ENCODE assay signal across 9 cellular contexts in the genomic region with DNA sequence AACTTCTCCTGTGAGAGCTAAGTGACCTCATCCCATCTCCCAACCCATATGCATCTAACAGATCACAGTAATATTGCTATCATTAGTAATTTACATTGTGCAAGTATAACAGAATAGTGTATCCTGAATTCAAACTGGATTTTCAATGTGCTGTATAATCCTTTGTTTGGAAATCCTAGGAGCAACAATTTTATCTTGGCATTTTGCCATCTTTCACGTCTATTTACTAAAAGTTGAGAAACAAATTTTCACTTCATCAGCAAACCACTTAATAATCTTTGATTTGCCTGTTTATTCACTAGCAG. TPM values are rescaled to one million over a fixed set of nuclear protein-coding genes. Genes with fewer than 3 reads are reported as not detected.
A peak's percentile ranks its signal among the peaks of the same experiment; 100 is the strongest.
DNase-seq lines count a peak whose midpoint lies in the region; ATAC-seq and TF ChIP-seq lines count a peak whose summit lies in the region.
"Had no signal": no experiment of that assay in that cellular context is flagged by ENCODE, and none has a peak within 500 bp of the region (broad histone marks: within the 10 kb centered on the region; RNA-seq: fewer than 3 reads in every experiment).

No MANE protein-coding gene starts in this region.

- H3K27me3 Mint-ChIP-seq in MCF 10A (ENCODE audit: insufficient read depth, unreplicated experiment), result no peaks in the 10 kb centered on the region

- peak; percentile 27 for DNase-seq in EH (ENCODE audit: low read depth)
- peak; percentile 25 for DNase-seq in MCF 10A (ENCODE audit: unreplicated experiment)
- no peak for DNase-seq in foreskin keratinocyte

- no peaks in the 10 kb centered on the region for H3K36me3 ChIP-seq in HUES6 (ENCODE audit: control insufficient read depth, insufficient read depth, low read length)
- no peaks in the 10 kb centered on the region for H3K36me3 ChIP-seq in neural cell (ENCODE audit: insufficient read depth, low read length)

- no peak for ATAC-seq in foreskin keratinocyte
- no peak for ATAC-seq in GM18867 (IDR thresholded peaks at IDR 0.05; ENCODE audit: unreplicated experiment)
- no peak for ATAC-seq in GM19324 (IDR thresholded peaks at IDR 0.05; ENCODE audit: low FRiP score, unreplicated experiment)
- no peak for ATAC-seq in HG03520 (IDR thresholded peaks at IDR 0.05; ENCODE audit: unreplicated experiment)

- peak overlapping the region; percentile 62 for H3K4me2 ChIP-seq in neural cell (ENCODE audit: low read length)

- POLR2A ChIA-PET in MCF 10A (lab: Yijun Ruan, JAX), result interaction anchor here (0.6 to 6.6 kb wide), 13 partner anchors 10 to 508 kb away, joined by 3 to 73 read pairs (median 3); a partner anchor contains a TSS

- peak overlapping the region; percentile 82 for H3K4me3 Mint-ChIP-seq in MCF 10A (ENCODE audit: unreplicated experiment)
- H3K4me3 Mint-ChIP-seq: memory B cell had no signal

- H3K27ac ChIP-seq in HUES6 (ENCODE audit: low read depth, low read length), result no peak overlapping the region
- no peak overlapping the region for H3K27ac ChIP-seq in neural cell (ENCODE audit: low read length)
- no peak overlapping the region for H3K27ac ChIP-seq in foreskin keratinocyte

- no peaks in the 10 kb centered on the region for H3K9me3 Mint-ChIP-seq in MCF 10A (ENCODE audit: unreplicated experiment)

- BruUV-seq in MCF 10A (replicated peaks; lab: Mats Ljungman, UMichigan), result no TSS peak

- H4K20me1 ChIP-seq in neural cell (ENCODE audit: insufficient read depth), result peaks cover 8% of the 10 kb centered on the region

- TF ChIP-seq EP300 in neural cell (conservative IDR thresholded peaks at IDR 0.05; ENCODE audit: poor library complexity, severe bottlenecking), result no peak

- peak overlapping the region; percentile 94 for H3K27ac Mint-ChIP-seq in MCF 10A (ENCODE audit: low read depth, unreplicated experiment)
- H3K27ac Mint-ChIP-seq: memory B cell had no signal

- H3K9ac ChIP-seq in HUES6 (ENCODE audit: low read length), result peak overlapping the region; percentile 34
- no peak overlapping the region for H3K9ac ChIP-seq in neural cell (ENCODE audit: low read length)

- H3K9me3 ChIP-seq in HUES6 (ENCODE audit: control insufficient read depth, insufficient read depth, low read depth, low read length) (no peaks in the 10 kb centered on the region), neural cell (ENCODE audit: low read length) (no peaks in the 10 kb centered on the region)

- no peaks in the 10 kb centered on the region for H3K9me2 ChIP-seq in neural cell (ENCODE audit: insufficient read depth, low read length)

- TF ChIP-seq CTCF in MCF 10A (IDR thresholded peaks at IDR 0.05; ENCODE audit: unreplicated experiment), result no peak
- TF ChIP-seq CTCF in neural cell (IDR thresholded peaks at IDR 0.05; ENCODE audit: poor library complexity, severe bottlenecking), result no peak
- no peak for TF ChIP-seq CTCF in foreskin keratinocyte (conservative IDR thresholded peaks at IDR 0.05)

- peaks cover 34% of the 10 kb centered on the region for H3K4me1 Mint-ChIP-seq in MCF 10A (ENCODE audit: insufficient read depth, unreplicated experiment)

- H3K4me3 ChIP-seq in HUES6 (ENCODE audit: low read depth, low read length), result peak overlapping the region; percentile 95
- H3K4me3 ChIP-seq in neural cell (ENCODE audit: low read length), result peak overlapping the region; percentile 87

- H2AFZ ChIP-seq in neural cell (ENCODE audit: low read depth, low read length), result no peak overlapping the region

- no peak for TF ChIP-seq RAD21 in neural cell (conservative IDR thresholded peaks at IDR 0.05)

- peaks cover 3% of the 10 kb centered on the region for H3F3A ChIP-seq in neural cell (ENCODE audit: insufficient read depth, low read length, poor library complexity, severe bottlenecking)

- H3K36me3 Mint-ChIP-seq in MCF 10A (ENCODE audit: insufficient read depth, unreplicated experiment), result peaks cover 5% of the 10 kb centered on the region
- H3K36me3 Mint-ChIP-seq: memory B cell had no signal

- peaks cover 33% of the 10 kb centered on the region for H3K4me1 ChIP-seq in HUES6 (ENCODE audit: control insufficient read depth, insufficient read depth, low read length)
- peaks cover 16% of the 10 kb centered on the region for H3K4me1 ChIP-seq in foreskin keratinocyte

- peaks cover 78% of the 10 kb centered on the region for H3K79me2 ChIP-seq in neural cell (replicated peaks; ENCODE audit: insufficient read depth, low read length)

- intact Hi-C loops in MCF 10A (cut with micrococcal nuclease), result no loop called here

- H3K27me3 ChIP-seq in HUES6 (ENCODE audit: control insufficient read depth, insufficient read depth, low read length), result no peaks in the 10 kb centered on the region
- no peaks in the 10 kb centered on the region for H3K27me3 ChIP-seq in neural cell (ENCODE audit: insufficient read depth, low read depth, low read length)
- no peaks in the 10 kb centered on the region for H3K27me3 ChIP-seq in foreskin keratinocyte

- CTCF ChIA-PET in MCF 10A (lab: Yijun Ruan, JAX), result interaction anchor here (0.8 to 9.8 kb wide), 7 partner anchors 10 to 630 kb away, joined by 3 to 85 read pairs (median 3); no protein-coding TSS in a partner anchor

TF ChIP-seq in neural cell, 6 proteins besides CTCF, POLR2A, EP300 and RAD21:
- TF ChIP-seq SMC3 (conservative IDR thresholded peaks at IDR 0.05; ENCODE audit: poor library complexity), result no peak
- TF ChIP-seq MXI1 (conservative IDR thresholded peaks at IDR 0.05; ENCODE audit: poor library complexity, severe bottlenecking), result no peak
- no peak for TF ChIP-seq TAF1 (IDR thresholded peaks at IDR 0.05; ENCODE audit: low read depth)
- no peak for TF ChIP-seq EZH2 (IDR thresholded peaks at IDR 0.05; ENCODE audit: borderline replicate concordance, insufficient read depth, low read length, poor library complexity, severe bottlenecking)
- TF ChIP-seq, protein P1, sequence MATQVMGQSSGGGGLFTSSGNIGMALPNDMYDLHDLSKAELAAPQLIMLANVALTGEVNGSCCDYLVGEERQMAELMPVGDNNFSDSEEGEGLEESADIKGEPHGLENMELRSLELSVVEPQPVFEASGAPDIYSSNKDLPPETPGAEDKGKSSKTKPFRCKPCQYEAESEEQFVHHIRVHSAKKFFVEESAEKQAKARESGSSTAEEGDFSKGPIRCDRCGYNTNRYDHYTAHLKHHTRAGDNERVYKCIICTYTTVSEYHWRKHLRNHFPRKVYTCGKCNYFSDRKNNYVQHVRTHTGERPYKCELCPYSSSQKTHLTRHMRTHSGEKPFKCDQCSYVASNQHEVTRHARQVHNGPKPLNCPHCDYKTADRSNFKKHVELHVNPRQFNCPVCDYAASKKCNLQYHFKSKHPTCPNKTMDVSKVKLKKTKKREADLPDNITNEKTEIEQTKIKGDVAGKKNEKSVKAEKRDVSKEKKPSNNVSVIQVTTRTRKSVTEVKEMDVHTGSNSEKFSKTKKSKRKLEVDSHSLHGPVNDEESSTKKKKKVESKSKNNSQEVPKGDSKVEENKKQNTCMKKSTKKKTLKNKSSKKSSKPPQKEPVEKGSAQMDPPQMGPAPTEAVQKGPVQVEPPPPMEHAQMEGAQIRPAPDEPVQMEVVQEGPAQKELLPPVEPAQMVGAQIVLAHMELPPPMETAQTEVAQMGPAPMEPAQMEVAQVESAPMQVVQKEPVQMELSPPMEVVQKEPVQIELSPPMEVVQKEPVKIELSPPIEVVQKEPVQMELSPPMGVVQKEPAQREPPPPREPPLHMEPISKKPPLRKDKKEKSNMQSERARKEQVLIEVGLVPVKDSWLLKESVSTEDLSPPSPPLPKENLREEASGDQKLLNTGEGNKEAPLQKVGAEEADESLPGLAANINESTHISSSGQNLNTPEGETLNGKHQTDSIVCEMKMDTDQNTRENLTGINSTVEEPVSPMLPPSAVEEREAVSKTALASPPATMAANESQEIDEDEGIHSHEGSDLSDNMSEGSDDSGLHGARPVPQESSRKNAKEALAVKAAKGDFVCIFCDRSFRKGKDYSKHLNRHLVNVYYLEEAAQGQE (IDR thresholded peaks at IDR 0.05; ENCODE audit: borderline replicate concordance), result no peak
- no peak for TF ChIP-seq POLR2AphosphoS5 (IDR thresholded peaks at IDR 0.05)
TF ChIP-seq in neural cell: peak in this region for 0.

RNA-seq across cellular contexts. Expression of a gene that starts 3.8 kb away (rescaled TPM):
- total RNA-seq in MCF 10A (2022) (43.4 and 57.7 TPM in 2 replicates), foreskin keratinocyte (35.6 and 37.1 TPM in 2 replicates)
- polyA plus RNA-seq in neural cell (53.4 and 63.5 TPM in 2 replicates), foreskin keratinocyte (19.6 and 23.0 TPM in 2 replicates)
- polyA minus RNA-seq in neural cell, result 116 and 128 TPM in 2 replicates

Comparison
In these comparisons a context has a peak if more than half of its experiments do, and no peak if none do; other contexts are left out.
1. DNase-seq: peak in EH (single experiment) and MCF 10A (single experiment); none in foreskin keratinocyte (0 of 2).